In genomic region chr19:13342672-13343071, GRCh38 we compare ENCODE assay signal across 29 cellular contexts.
"Had no signal": no experiment of that assay in that cellular context is flagged by ENCODE, and none has a peak within 500 bp of the region (broad histone marks: within the 10 kb centered on the region; RNA-seq: fewer than 3 reads in every experiment).

No MANE protein-coding gene starts in this region.

- H3K4me3 Mint-ChIP-seq: stimulated activated effector memory CD8-positive, alpha-beta T cell treated with anti-CD3 and anti-CD28 coated beads, Interleukin-12 subunit alpha, Interleukin-12 subunit beta, amount 100 ng/mL, for 72 hours; stimulated activated memory B cell treated with anti-CD40 and anti-IgM and Interleukin-4, amounts not matched to agents 10 μg/mL and 1 μg/mL and 100 μg/mL, for 72 hours; stimulated activated naive B cell treated with anti-CD40 and anti-IgM and Interleukin-4, amounts not matched to agents 10 μg/mL and 1 μg/mL and 100 μg/mL, for 72 hours; stimulated activated naive CD8-positive, alpha-beta T cell treated with anti-CD3 and anti-CD28 coated beads, Interleukin-15, amount 100 ng/mL, for 72 hours; stimulated activated naive CD8-positive, alpha-beta T cell treated with anti-CD3 and anti-CD28 coated beads, Interleukin-15, Interleukin-2, amounts not matched to agents 100 ng/mL and 50 ng/mL, for 24 hours; type B pancreatic cell had no signal

- H3K36me3 Mint-ChIP-seq: stimulated activated effector memory CD8-positive, alpha-beta T cell treated with anti-CD3 and anti-CD28 coated beads, Interleukin-12 subunit alpha, Interleukin-12 subunit beta, amount 100 ng/mL, for 72 hours; stimulated activated memory B cell treated with anti-CD40 and anti-IgM and Interleukin-4, amounts not matched to agents 10 μg/mL and 1 μg/mL and 100 μg/mL, for 72 hours; stimulated activated naive B cell treated with anti-CD40 and anti-IgM and Interleukin-4, amounts not matched to agents 10 μg/mL and 1 μg/mL and 100 μg/mL, for 72 hours; type B pancreatic cell had no signal

- H3K27ac ChIP-seq: stomach, suprapubic skin, testis, thoracic aorta, thyroid gland, tibial artery, tibial nerve, transverse colon, upper lobe of left lung, upper lobe of right lung, uterus, vagina had no signal

- H3K36me3 ChIP-seq: stomach, suprapubic skin, thoracic aorta, thyroid gland, tibial artery, tibial nerve, transverse colon, upper lobe of left lung, upper lobe of right lung, uterus, vagina had no signal

- H3K27ac Mint-ChIP-seq: stimulated activated effector memory CD8-positive, alpha-beta T cell treated with anti-CD3 and anti-CD28 coated beads, Interleukin-12 subunit alpha, Interleukin-12 subunit beta, amount 100 ng/mL, for 72 hours; stimulated activated memory B cell treated with anti-CD40 and anti-IgM and Interleukin-4, amounts not matched to agents 10 μg/mL and 1 μg/mL and 100 μg/mL, for 72 hours; stimulated activated naive B cell treated with anti-CD40 and anti-IgM and Interleukin-4, amounts not matched to agents 10 μg/mL and 1 μg/mL and 100 μg/mL, for 72 hours; stimulated activated naive CD8-positive, alpha-beta T cell treated with anti-CD3 and anti-CD28 coated beads, Interleukin-15, amount 100 ng/mL, for 72 hours; stimulated activated naive CD8-positive, alpha-beta T cell treated with anti-CD3 and anti-CD28 coated beads, Interleukin-15, Interleukin-2, amounts not matched to agents 100 ng/mL and 50 ng/mL, for 24 hours; type B pancreatic cell had no signal

- H3K9me3 Mint-ChIP-seq: stimulated activated effector memory CD8-positive, alpha-beta T cell treated with anti-CD3 and anti-CD28 coated beads, Interleukin-12 subunit alpha, Interleukin-12 subunit beta, amount 100 ng/mL, for 72 hours; stimulated activated naive CD8-positive, alpha-beta T cell treated with anti-CD3 and anti-CD28 coated beads, Interleukin-15, Interleukin-2, amounts not matched to agents 100 ng/mL and 50 ng/mL, for 24 hours; type B pancreatic cell had no signal

- H3K4me1 Mint-ChIP-seq: stimulated activated effector memory CD8-positive, alpha-beta T cell treated with anti-CD3 and anti-CD28 coated beads, Interleukin-12 subunit alpha, Interleukin-12 subunit beta, amount 100 ng/mL, for 72 hours; stimulated activated memory B cell treated with anti-CD40 and anti-IgM and Interleukin-4, amounts not matched to agents 10 μg/mL and 1 μg/mL and 100 μg/mL, for 72 hours; stimulated activated naive B cell treated with anti-CD40 and anti-IgM and Interleukin-4, amounts not matched to agents 10 μg/mL and 1 μg/mL and 100 μg/mL, for 72 hours; stimulated activated naive CD8-positive, alpha-beta T cell treated with anti-CD3 and anti-CD28 coated beads, Interleukin-15, amount 100 ng/mL, for 72 hours had no signal

- FAIRE-seq: urothelium cell line had no signal

- H3K4me1 ChIP-seq: stomach, suprapubic skin, testis, thyroid gland, tibial nerve, transverse colon, upper lobe of left lung, upper lobe of right lung, uterus, vagina had no signal

- H3K9me3 ChIP-seq: testis, thoracic aorta, thyroid gland, transverse colon, upper lobe of right lung, uterus, vagina had no signal

- ATAC-seq: stimulated activated effector memory CD8-positive, alpha-beta T cell treated with anti-CD3 and anti-CD28 coated beads, Interleukin-12 subunit alpha, Interleukin-12 subunit beta, amount 100 ng/mL, for 72 hours; stimulated activated memory B cell treated with anti-CD40 and anti-IgM and Interleukin-4, amounts not matched to agents 10 μg/mL and 1 μg/mL and 100 μg/mL, for 72 hours; stimulated activated naive B cell treated with anti-CD40 and anti-IgM and Interleukin-4, amounts not matched to agents 10 μg/mL and 1 μg/mL and 100 μg/mL, for 72 hours; stimulated activated naive CD8-positive, alpha-beta T cell treated with anti-CD3 and anti-CD28 coated beads, Interleukin-15, amount 100 ng/mL, for 72 hours; stimulated activated naive CD8-positive, alpha-beta T cell treated with anti-CD3 and anti-CD28 coated beads, Interleukin-15, Interleukin-2, amounts not matched to agents 100 U/mL and 50 U/mL, for 24 hours; upper lobe of right lung had no signal

- DNase-seq: stimulated activated CD4-positive, alpha-beta T cell treated with anti-CD3 and anti-CD28 coated beads, Interleukin-2, amount 100 ng/mL, for 48 hours; stimulated activated CD4-positive, alpha-beta T cell treated with anti-CD3 and anti-CD28 coated beads, Interleukin-4, amount 100 ng/mL, for 1 hour; stimulated activated CD4-positive, alpha-beta T cell treated with anti-CD3 and anti-CD28 coated beads, Interleukin-4, amount 100 ng/mL, for 24 hours; stimulated activated CD4-positive, alpha-beta T cell treated with anti-CD3 and anti-CD28 coated beads, Interleukin-4, amount 100 ng/mL, for 4 hours; stimulated activated CD8-positive, alpha-beta memory T cell treated with anti-CD3 and anti-CD28 coated beads, Interleukin-4, amount 100 ng/mL, for 48 hours; stimulated activated naive B cell treated with anti-CD40 and anti-IgM and Interleukin-4, amounts not matched to agents 10 μg/mL and 1 μg/mL and 100 μg/mL, for 72 hours; stimulated activated naive CD4-positive, alpha-beta T cell; stimulated activated naive CD4-positive, alpha-beta T cell treated with Interleukin-2 at 50 U/mL for 16 hours; stimulated activated naive CD8-positive, alpha-beta T cell treated with anti-CD3 and anti-CD28 coated beads, Interleukin-15, amount 100 ng/mL, for 72 hours; stimulated activated naive CD8-positive, alpha-beta T cell treated with anti-CD3 and anti-CD28 coated beads, Interleukin-15, Interleukin-2, amounts not matched to agents 100 U/mL and 50 U/mL, for 24 hours; stomach; substantia nigra; testis; thyroid gland; tibial artery; transverse colon; trophoblast cell; upper lobe of left lung; upper lobe of right lung; uterus had no signal

- H3K4me3 ChIP-seq: stomach, suprapubic skin, testis, thoracic aorta, thyroid gland, tibial artery, tibial nerve, transverse colon, upper lobe of left lung, upper lobe of right lung, uterus, vagina had no signal

- H3K27me3 ChIP-seq: testis, thyroid gland, tibial artery, tibial nerve, transverse colon, upper lobe of left lung, upper lobe of right lung, uterus, vagina had no signal
